Comparison of ENCODE assay signal across 1 cellular context in genomic region chr1:208303743-208304142, GRCh38.
TF ChIP-seq lines count a peak whose summit lies in the region.

No MANE protein-coding gene starts in this region.

TF ChIP-seq in GM23338, 12 proteins besides CTCF, POLR2A, EP300 and RAD21 (continued from another document):
- TF ChIP-seq ZNF462 (CRISPR knock-in tag; IDR thresholded peaks at IDR 0.05) = no peak
- no peak for TF ChIP-seq ZNF114 (CRISPR knock-in tag; IDR thresholded peaks at IDR 0.05)
- no peak for TF ChIP-seq JUNB (IDR thresholded peaks at IDR 0.05; ENCODE audit: unreplicated experiment)
- no peak for TF ChIP-seq ZNF331 (CRISPR knock-in tag; IDR thresholded peaks at IDR 0.05; ENCODE audit: low read depth)
